In the genomic region with DNA sequence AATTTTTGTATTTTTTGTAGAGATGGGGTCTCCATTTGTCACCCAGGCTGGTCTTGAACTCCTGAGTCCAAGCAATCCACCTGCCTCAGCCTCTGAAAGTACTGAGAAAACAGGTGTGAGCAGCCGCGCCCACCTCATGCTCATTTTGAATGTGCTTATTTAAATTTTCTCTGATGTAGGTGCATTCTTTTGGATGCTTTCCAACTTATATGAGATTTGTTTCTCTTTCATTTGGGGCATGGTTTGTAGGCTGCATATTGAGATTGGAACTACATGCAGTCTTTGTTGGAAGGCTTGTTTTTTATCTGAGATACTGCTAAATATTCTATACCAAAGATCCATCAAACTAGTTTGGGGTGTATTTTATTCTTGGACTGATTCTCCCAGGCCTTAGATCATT, we compare ENCODE assay signal across 26 cellular contexts.
DNase-seq lines count a peak whose midpoint lies in the region; ATAC-seq and TF ChIP-seq lines count a peak whose summit lies in the region.
"Had no signal": no experiment of that assay in that cellular context is flagged by ENCODE, and none has a peak within 500 bp of the region (broad histone marks: within the 10 kb centered on the region; RNA-seq: fewer than 3 reads in every experiment).

No MANE protein-coding gene starts in this region.

- no peak overlapping the region for H3K27ac ChIP-seq in upper lobe of left lung
- H3K27ac ChIP-seq: parathyroid adenoma, testis, vagina had no signal

- WGBS in upper lobe of left lung, 2 donors: 94 to 100% methylated on average over 2 of the region's 2 CpGs

- H3K4me3 ChIP-seq in upper lobe of left lung: no peak overlapping the region
- H3K4me3 ChIP-seq: lung, testis, vagina had no signal

- TF ChIP-seq POLR2A in upper lobe of left lung (IDR thresholded peaks at IDR 0.05): no peak

- no peaks in the 10 kb centered on the region for H3K27me3 ChIP-seq in upper lobe of left lung
- H3K27me3 ChIP-seq: testis, vagina had no signal

- DNase-seq in RPMI8226 (peak; percentile 26), upper lobe of left lung (no peak), glutamatergic neuron (no peak)
- no peak for DNase-seq in activated CD8-positive, alpha-beta memory T cell treated with anti-CD3 and anti-CD28 coated beads, Interleukin-2, amount 50 U/mL, for 4 hours
- DNase-seq: activated CD4-positive, alpha-beta T cell treated with anti-CD3 and anti-CD28 coated beads, Interleukin-2, amount 10 ng/mL, durations not matched to agents 7 days and 5 days; activated CD8-positive, alpha-beta memory T cell treated with anti-CD3 and anti-CD28 coated beads, Interleukin-2, amount 50 U/mL, for 48 hours; activated naive CD8-positive, alpha-beta T cell treated with anti-CD3 and anti-CD28 coated beads, Interleukin-2, amount 10 ng/mL, durations not matched to agents 7 days and 5 days; dermis blood vessel endothelial cell; HCEC 1CT; head of caudate nucleus; NCI-H526 treated with DMSO at 0.1 percent for 48 hours; OCI-M1; right cardiac atrium; stimulated activated CD4-positive, alpha-beta T cell treated with anti-CD3 and anti-CD28 coated beads, Interleukin-4, amount 100 ng/mL, for 1 hour; stimulated activated naive B cell treated with anti-CD40 and anti-IgM and Interleukin-4, amounts not matched to agents 10 μg/mL and 1 μg/mL and 100 μg/mL, for 72 hours; testis had no signal

- H3K4me1 Mint-ChIP-seq in glutamatergic neuron (ENCODE audit: low read depth, unreplicated experiment): no peaks in the 10 kb centered on the region

- H3K4me1 ChIP-seq in upper lobe of left lung: no peaks in the 10 kb centered on the region
- H3K4me1 ChIP-seq: parathyroid adenoma, testis had no signal

- no peak for TF ChIP-seq EP300 in upper lobe of left lung (IDR thresholded peaks at IDR 0.05)

- TF ChIP-seq CTCF in upper lobe of left lung (IDR thresholded peaks at IDR 0.05) (no peak), glutamatergic neuron (IDR thresholded peaks at IDR 0.05; ENCODE audit: partially characterized antibody, unreplicated experiment) (no peak)

- ATAC-seq in GM18498 (IDR thresholded peaks at IDR 0.05; ENCODE audit: unreplicated experiment): peak; percentile 69
- ATAC-seq in GM18868 (IDR thresholded peaks at IDR 0.05; ENCODE audit: unreplicated experiment): peak; percentile 57
- ATAC-seq in HG02885 (IDR thresholded peaks at IDR 0.05; ENCODE audit: poor library complexity, unreplicated experiment): peak; percentile 63
- ATAC-seq in upper lobe of left lung (ENCODE audit: low FRiP score in 2 of 2): no peak
- ATAC-seq: right cardiac atrium; stimulated activated naive B cell treated with anti-CD40 and anti-IgM and Interleukin-4, amounts not matched to agents 10 μg/mL and 1 μg/mL and 100 μg/mL, for 72 hours had no signal

- no peaks in the 10 kb centered on the region for H3K36me3 ChIP-seq in upper lobe of left lung
- H3K36me3 ChIP-seq: vagina had no signal

- H3K36me3 Mint-ChIP-seq in glutamatergic neuron (ENCODE audit: unreplicated experiment): no peaks in the 10 kb centered on the region
- H3K36me3 Mint-ChIP-seq: CD14-positive monocyte; stimulated activated naive B cell treated with anti-CD40 and anti-IgM and Interleukin-4, amounts not matched to agents 10 μg/mL and 1 μg/mL and 100 μg/mL, for 72 hours had no signal

- H3K9me3 ChIP-seq in upper lobe of left lung: no peaks in the 10 kb centered on the region
- H3K9me3 ChIP-seq: testis, vagina had no signal

- H3K4me3 Mint-ChIP-seq in glutamatergic neuron (ENCODE audit: unreplicated experiment): no peak overlapping the region
- H3K4me3 Mint-ChIP-seq: activated CD4-positive, alpha-beta T cell treated with anti-CD3 and anti-CD28 coated beads, Interleukin-2, amount 10 ng/mL, durations not matched to agents 7 days and 5 days; activated naive CD8-positive, alpha-beta T cell treated with anti-CD3 and anti-CD28 coated beads, Interleukin-2, amount 10 ng/mL, durations not matched to agents 7 days and 5 days; CD14-positive monocyte; central memory CD8-positive, alpha-beta T cell; neural crest cell; stimulated activated naive B cell treated with anti-CD40 and anti-IgM and Interleukin-4, amounts not matched to agents 10 μg/mL and 1 μg/mL and 100 μg/mL, for 72 hours had no signal

- H3K27me3 Mint-ChIP-seq in glutamatergic neuron (ENCODE audit: unreplicated experiment): no peaks in the 10 kb centered on the region
- H3K27me3 Mint-ChIP-seq: activated CD4-positive, alpha-beta T cell treated with anti-CD3 and anti-CD28 coated beads, Interleukin-2, amount 10 ng/mL, durations not matched to agents 7 days and 5 days; activated naive CD8-positive, alpha-beta T cell treated with anti-CD3 and anti-CD28 coated beads, Interleukin-2, amount 10 ng/mL, durations not matched to agents 7 days and 5 days had no signal

- peaks cover 2% of the 10 kb centered on the region for H3K9me3 Mint-ChIP-seq in glutamatergic neuron (ENCODE audit: unreplicated experiment)
- H3K9me3 Mint-ChIP-seq: activated CD4-positive, alpha-beta T cell treated with anti-CD3 and anti-CD28 coated beads, Interleukin-2, amount 10 ng/mL, durations not matched to agents 7 days and 5 days; activated T-helper 2 cell treated with anti-CD3 and anti-CD28 coated beads, Interferon-gamma antibody, Interleukin-2, Interleukin-4, amounts not matched to agents 10 μg/mL and 5 μg/mL and 100 μg/mL, durations not matched to agents 14 hours and 24 hours and 36 hours; central memory CD8-positive, alpha-beta T cell; stimulated activated naive B cell treated with anti-CD40 and anti-IgM and Interleukin-4, amounts not matched to agents 10 μg/mL and 1 μg/mL and 100 μg/mL, for 72 hours had no signal

- no peak overlapping the region for H3K27ac Mint-ChIP-seq in glutamatergic neuron (ENCODE audit: unreplicated experiment)
- H3K27ac Mint-ChIP-seq: activated CD4-positive, alpha-beta T cell treated with anti-CD3 and anti-CD28 coated beads, Interleukin-2, amount 10 ng/mL, durations not matched to agents 7 days and 5 days; activated naive CD8-positive, alpha-beta T cell treated with anti-CD3 and anti-CD28 coated beads, Interleukin-2, amount 10 ng/mL, durations not matched to agents 7 days and 5 days; activated T-helper 2 cell treated with anti-CD3 and anti-CD28 coated beads, Interferon-gamma antibody, Interleukin-2, Interleukin-4, amounts not matched to agents 10 μg/mL and 5 μg/mL and 100 μg/mL, durations not matched to agents 14 hours and 24 hours and 36 hours; CD14-positive monocyte; stimulated activated naive B cell treated with anti-CD40 and anti-IgM and Interleukin-4, amounts not matched to agents 10 μg/mL and 1 μg/mL and 100 μg/mL, for 72 hours had no signal

Comparison
In these comparisons a context has a peak if more than half of its experiments do, and no peak if none do; other contexts are left out.
1. ATAC-seq: peak in GM18498 (single experiment), GM18868 (single experiment) and HG02885 (single experiment); none in upper lobe of left lung (0 of 2).